9 cellular contexts compared by ENCODE assay signal in genomic region chr5:73419414-73420390, GRCh38. TPM values are rescaled to one million over a fixed set of nuclear protein-coding genes. Genes with fewer than 3 reads are reported as not detected.
A peak's percentile ranks its signal among the peaks of the same experiment; 100 is the strongest.
DNase-seq lines count a peak whose midpoint lies in the region; ATAC-seq, FAIRE-seq and TF ChIP-seq lines count a peak whose summit lies in the region.
"Had no signal": no experiment of that assay in that cellular context is flagged by ENCODE, and none has a peak within 500 bp of the region (broad histone marks: within the 10 kb centered on the region; RNA-seq: fewer than 3 reads in every experiment).

No MANE protein-coding gene starts in this region.

- ATAC-seq in Panc1 (peak; percentile 46), pancreas (peak in 3 of 4 donors; percentile 37 to 49 (median 46)), GM21825 (IDR thresholded peaks at IDR 0.05; ENCODE audit: unreplicated experiment) (no peak)
- ATAC-seq: activated CD8-positive, alpha-beta memory T cell treated with anti-CD3 and anti-CD28 coated beads, Interleukin-2, amount 10 ng/mL, durations not matched to agents 7 days and 5 days had no signal

- H3K36me3 ChIP-seq in Panc1 (ENCODE audit: control insufficient read depth, insufficient read depth, low read length) (no peaks in the 10 kb centered on the region), pancreas (no peaks in the 10 kb centered on the region)

- BruUV-seq in Panc1 (replicated peaks; lab: Mats Ljungman, UMichigan) = no TSS peak

- DNase-seq in COLO668 (lab: John Stamatoyannopoulos, UW; ENCODE audit: unreplicated experiment) = peak; percentile 64
- no peak for DNase-seq in Panc1 (ENCODE audit: low read depth, low spot score)
- DNase-seq in fibroblast of peridontal ligament (ENCODE audit: extremely low read depth) = peak; percentile 97
- DNase-seq in pancreas = peak in 2 of 6 donors; percentile 60 to 61
- no peak for DNase-seq in dedifferentiated amniotic fluid mesenchymal stem cell (ENCODE audit: extremely low spot score)
- DNase-seq in NOMO-1 treated with DMSO at 0.1 percent for 48 hours (lab: John Stamatoyannopoulos, UW; ENCODE audit: unreplicated experiment) = no peak
- DNase-seq in NCI-H2107 treated with DMSO at 0.1 percent for 48 hours (lab: John Stamatoyannopoulos, UW; ENCODE audit: unreplicated experiment) = no peak
- DNase-seq: activated CD8-positive, alpha-beta memory T cell treated with anti-CD3 and anti-CD28 coated beads, Interleukin-2, amount 10 ng/mL, durations not matched to agents 7 days and 5 days had no signal

- 5 to 9% methylated on average over 81 of the region's 81 CpGs for WGBS in pancreas, 2 donors

- intact Hi-C loops in Panc1 (cut with micrococcal nuclease; ENCODE audit: unreplicated experiment) (no loop called here), pancreas (cut with DNase I) (no loop called here)

- FAIRE-seq in pancreas (lab: Jason Lieb, UNC) = no peak

- TF ChIP-seq CTCF in Panc1 (IDR thresholded peaks at IDR 0.05) (no peak), pancreas (IDR thresholded peaks at IDR 0.05) (no peak)

- in situ Hi-C loops in Panc1 (cut with HindIII; ENCODE audit: low pct_unique_long_range_greater_than_20kb, low sequenced_read_pairs) = no loop called here

- H3K4me1 ChIP-seq in Panc1 (ENCODE audit: control insufficient read depth, insufficient read depth, low read length) (peaks cover 28% of the 10 kb centered on the region), pancreas (peaks cover 0 to 9% (median 0%) of the 10 kb centered on the region in 3 donors)

- H3K27me3 ChIP-seq in Panc1 (ENCODE audit: control insufficient read depth, insufficient read depth, low read length) = no peaks in the 10 kb centered on the region
- H3K27me3 ChIP-seq in pancreas = peaks cover 0 to 40% (median 7%) of the 10 kb centered on the region in 4 donors

- CTCF ChIA-PET in Panc1 (lab: Charles Lee) = no interaction called here

- POLR2A ChIA-PET in Panc1 (lab: Charles Lee) = no interaction called here

- peak overlapping the region; percentile 41; the same call in 1 of the 2 replicates for H3K27ac ChIP-seq in Panc1 (ENCODE audit: low read length)
- no peak overlapping the region for H3K27ac ChIP-seq in pancreas

- H3K4me3 ChIP-seq in Panc1 (ENCODE audit: low read depth in 2 of 2, low read length in 2 of 2) = peak overlapping the region; percentile 2 to 26; a peak in 3 of 4 replicates
- H3K4me3 ChIP-seq in pancreas = peak overlapping the region in 3 of 4 donors; percentile 5 to 31 (median 18)

- H3K9me3 ChIP-seq in Panc1 (ENCODE audit: control insufficient read depth, insufficient read depth, low read depth, low read length) (no peaks in the 10 kb centered on the region), pancreas (no peaks in the 10 kb centered on the region)

RNA-seq across cellular contexts. Expression of gene FOXD1, which starts 28.9 kb away (rescaled TPM):
- 63.3 TPM for total RNA-seq in Panc1 (2021; ENCODE audit: unreplicated experiment)
- polyA plus RNA-seq in Panc1 (2012; ENCODE audit: insufficient read length) = 53.3 TPM
- under 1 TPM in 2 of 6 donors, not detected in 4; 0.06 to 0.12 TPM for total RNA-seq in pancreas
- under 1 TPM in 1 of 2 donors, not detected in 1; 0.14 TPM for polyA plus RNA-seq in pancreas

Comparison
In these comparisons a context has a peak if more than half of its experiments do, and no peak if none do; other contexts are left out.
1. DNase-seq: peak in COLO668 (single experiment) and fibroblast of peridontal ligament (single experiment); none in Panc1 (single experiment), dedifferentiated amniotic fluid mesenchymal stem cell (single experiment), NOMO-1 treated with DMSO at 0.1 percent for 48 hours (single experiment) and NCI-H2107 treated with DMSO at 0.1 percent for 48 hours (single experiment).
2. RNA of gene FOXD1, which starts 28.9 kb away (total RNA-seq): 63.3 TPM in Panc1 (single experiment); 0.06 to 0.12 TPM in pancreas; every median in the first group is over 10 times any median in the second.